6 cellular contexts compared by ENCODE assay signal in the genomic region with DNA sequence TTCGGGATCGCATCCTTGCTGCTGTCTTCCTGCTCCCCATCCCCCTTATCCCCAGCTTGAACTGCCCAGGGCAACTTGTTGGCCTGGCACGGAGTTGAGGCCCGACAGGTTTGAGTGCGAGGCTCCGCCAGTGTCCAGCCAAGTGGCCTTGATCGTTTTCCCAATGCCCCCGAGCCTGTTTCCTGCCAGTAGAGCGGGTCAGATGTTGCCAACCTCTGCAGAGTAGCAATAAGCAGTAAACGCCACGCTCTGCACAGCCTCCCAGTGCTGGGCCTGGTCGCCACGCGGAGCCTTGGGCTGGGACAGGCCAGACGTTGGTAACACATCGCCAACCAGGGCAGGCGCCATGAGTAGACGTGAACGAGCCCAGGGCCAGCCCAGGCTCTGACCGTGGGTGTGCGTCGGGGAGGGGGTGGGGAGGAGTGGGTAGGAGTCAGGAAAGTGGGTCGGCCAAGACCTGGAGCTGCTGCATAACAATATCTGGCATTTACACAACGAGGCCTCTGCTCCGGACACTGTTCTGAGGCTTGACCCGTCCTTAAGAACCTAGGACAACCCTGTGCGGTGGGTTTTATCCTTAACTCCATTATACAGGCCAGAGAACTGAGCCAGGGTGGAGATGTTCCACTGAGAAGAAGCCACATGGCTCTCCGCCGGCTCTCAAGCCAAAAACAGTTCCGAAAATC. TPM values are rescaled to one million over a fixed set of nuclear protein-coding genes. Genes with fewer than 3 reads are reported as not detected.
DNase-seq lines count a peak whose midpoint lies in the region; ATAC-seq lines count a peak whose summit lies in the region.

No MANE protein-coding gene starts in this region.

- H3K4me1 Mint-ChIP-seq in activated T-cell treated with anti-CD3 and anti-CD28 coated beads, Interleukin-2, amount 50 U/mL, for 4 hours (ENCODE audit: low read depth): peaks cover 25% of the 10 kb centered on the region
- H3K4me1 Mint-ChIP-seq in activated naive CD4-positive, alpha-beta T cell treated with anti-CD3 and anti-CD28 coated beads, Interleukin-2, amount 50 U/mL, for 24 hours: peaks cover 32% of the 10 kb centered on the region

- H3K27ac Mint-ChIP-seq in activated naive CD4-positive, alpha-beta T cell treated with anti-CD3 and anti-CD28 coated beads, Interleukin-2, amount 50 U/mL, for 24 hours: peak overlapping the region; percentile 94

- peaks cover 22% of the 10 kb centered on the region for H3K4me1 ChIP-seq in mesodermal cell (ENCODE audit: control insufficient read depth, insufficient read depth, low read length, poor library complexity, severe bottlenecking)

- H3K9me3 Mint-ChIP-seq in activated T-cell treated with anti-CD3 and anti-CD28 coated beads, Interleukin-2, amount 50 U/mL, for 4 hours: no peaks in the 10 kb centered on the region
- H3K9me3 Mint-ChIP-seq in activated naive CD4-positive, alpha-beta T cell treated with anti-CD3 and anti-CD28 coated beads, Interleukin-2, amount 50 U/mL, for 24 hours: no peaks in the 10 kb centered on the region

- WGBS in mesodermal cell (ENCODE audit: insufficient coverage in 2 of 2), 2 experiments: 61 to 63% methylated on average over 28 of the region's 30 CpGs

- no peak for DNase-seq in activated T-cell treated with anti-CD3 and anti-CD28 coated beads, Interleukin-2, amount 50 U/mL, for 4 hours
- DNase-seq in activated T-cell treated with anti-CD3 and anti-CD28 coated beads, Interleukin-2, amount 50 U/mL, for 48 hours: no peak
- no peak for DNase-seq in LoVo (ENCODE audit: low spot score)

- no peak overlapping the region for H3K27ac ChIP-seq in mesodermal cell (ENCODE audit: low read depth, low read length, severe bottlenecking)

- peak overlapping the region; percentile 54 for H3K4me3 ChIP-seq in mesodermal cell (ENCODE audit: extremely low read depth, insufficient read depth, low read length, poor library complexity, severe bottlenecking)

- no peaks in the 10 kb centered on the region for H3K9me3 ChIP-seq in mesodermal cell (ENCODE audit: control insufficient read depth, low read length)

- no peaks in the 10 kb centered on the region for H3K36me3 ChIP-seq in mesodermal cell (ENCODE audit: control insufficient read depth, insufficient read depth, low read length)

- no peaks in the 10 kb centered on the region for H3K36me3 Mint-ChIP-seq in activated T-cell treated with anti-CD3 and anti-CD28 coated beads, Interleukin-2, amount 50 U/mL, for 4 hours (ENCODE audit: insufficient read depth)
- H3K36me3 Mint-ChIP-seq in activated naive CD4-positive, alpha-beta T cell treated with anti-CD3 and anti-CD28 coated beads, Interleukin-2, amount 50 U/mL, for 24 hours: no peaks in the 10 kb centered on the region

- peak overlapping the region; percentile 97 for H3K4me3 Mint-ChIP-seq in activated T-cell treated with anti-CD3 and anti-CD28 coated beads, Interleukin-2, amount 50 U/mL, for 4 hours
- peak overlapping the region; percentile 91 for H3K4me3 Mint-ChIP-seq in activated naive CD4-positive, alpha-beta T cell treated with anti-CD3 and anti-CD28 coated beads, Interleukin-2, amount 50 U/mL, for 24 hours

- peak; percentile 20 to 24 for ATAC-seq in activated T-cell treated with anti-CD3 and anti-CD28 coated beads, Interleukin-2, amount 50 U/mL, for 4 hours
- ATAC-seq in GM21786 (IDR thresholded peaks at IDR 0.05; ENCODE audit: unreplicated experiment): no peak

- H3K27me3 Mint-ChIP-seq in activated T-cell treated with anti-CD3 and anti-CD28 coated beads, Interleukin-2, amount 50 U/mL, for 4 hours (ENCODE audit: low read depth): no peaks in the 10 kb centered on the region
- no peaks in the 10 kb centered on the region for H3K27me3 Mint-ChIP-seq in activated naive CD4-positive, alpha-beta T cell treated with anti-CD3 and anti-CD28 coated beads, Interleukin-2, amount 50 U/mL, for 24 hours

RNA-seq across cellular contexts. Expression of gene ABHD14A, which starts 0.4 kb away (rescaled TPM):
- total RNA-seq in activated T-cell treated with anti-CD3 and anti-CD28 coated beads, Interleukin-2, amount 50 U/mL, for 4 hours: 10 to 100 TPM; 11.8 to 19.7 (median 12.6) TPM
- 16.5 TPM for polyA plus RNA-seq in mesodermal cell (2013, experiment 1 of 2)
- 13.2 TPM for polyA plus RNA-seq in mesodermal cell (2013, experiment 2 of 2)

RNA-seq across cellular contexts. Expression of gene ABHD14B, which starts 0.6 kb away (rescaled TPM):
- 10 to 100 TPM; 27.4 to 30.9 (median 28.5) TPM for total RNA-seq in activated T-cell treated with anti-CD3 and anti-CD28 coated beads, Interleukin-2, amount 50 U/mL, for 4 hours
- polyA plus RNA-seq in mesodermal cell (2013, experiment 1 of 2): 11.2 TPM
- 11.4 TPM for polyA plus RNA-seq in mesodermal cell (2013, experiment 2 of 2)

RNA-seq across cellular contexts. Expression of gene PCBP4, which starts 7.2 kb away (rescaled TPM):
- total RNA-seq in activated T-cell treated with anti-CD3 and anti-CD28 coated beads, Interleukin-2, amount 50 U/mL, for 4 hours: 10 to 100 TPM in 2 of 3 donors, 1 to 10 TPM in 1; 9.8 to 12.3 (median 10.4) TPM
- polyA plus RNA-seq in mesodermal cell (2013, experiment 1 of 2): 103 TPM
- polyA plus RNA-seq in mesodermal cell (2013, experiment 2 of 2): 93.2 TPM

RNA-seq across cellular contexts. Expression of gene ACY1, which starts 8.9 kb away (rescaled TPM):
- 10 to 100 TPM; 47.6 to 58.1 (median 55.9) TPM for total RNA-seq in activated T-cell treated with anti-CD3 and anti-CD28 coated beads, Interleukin-2, amount 50 U/mL, for 4 hours
- 32.6 TPM for polyA plus RNA-seq in mesodermal cell (2013, experiment 1 of 2)
- 27.5 TPM for polyA plus RNA-seq in mesodermal cell (2013, experiment 2 of 2)

RNA-seq across cellular contexts. Expression of gene GPR62, which starts 19.2 kb away (rescaled TPM):
- total RNA-seq in activated T-cell treated with anti-CD3 and anti-CD28 coated beads, Interleukin-2, amount 50 U/mL, for 4 hours: not detected
- polyA plus RNA-seq in mesodermal cell (2013, experiment 1 of 2): 0.11 TPM
- not detected for polyA plus RNA-seq in mesodermal cell (2013, experiment 2 of 2)
